15 cellular contexts compared by ENCODE assay signal in genomic region chr11:63826471-63827190, GRCh38. TPM values are rescaled to one million over a fixed set of nuclear protein-coding genes. Genes with fewer than 3 reads are reported as not detected.
DNase-seq lines count a peak whose midpoint lies in the region; ATAC-seq and TF ChIP-seq lines count a peak whose summit lies in the region.
"Had no signal": no experiment of that assay in that cellular context is flagged by ENCODE, and none has a peak within 500 bp of the region (broad histone marks: within the 10 kb centered on the region; RNA-seq: fewer than 3 reads in every experiment).

No MANE protein-coding gene starts in this region.

- no peak for DNase-seq in activated naive CD8-positive, alpha-beta T cell treated with anti-CD3 and anti-CD28 coated beads, Interleukin-2, amount 10 ng/mL, durations not matched to agents 7 days and 5 days
- no peak for DNase-seq in activated naive CD8-positive, alpha-beta T cell treated with anti-CD3 and anti-CD28 coated beads, Interleukin-2, amount 50 U/mL, for 24 hours
- DNase-seq in NCI-H69 (lab: John Stamatoyannopoulos, UW) (peak; percentile 27), endodermal cell (no peak), HCEC 1CT (no peak)
- no peak for DNase-seq in effector memory CD4-positive, alpha-beta T cell
- DNase-seq: C1 segment of cervical spinal cord, DMS153, EL, NCI-H510A treated with DMSO at 0.1 percent for 48 hours, SW 1271 had no signal

- no peaks in the 10 kb centered on the region for H3K27me3 ChIP-seq in endodermal cell (ENCODE audit: control insufficient read depth, insufficient read depth, low read length, poor library complexity, severe bottlenecking)
- no peaks in the 10 kb centered on the region for H3K27me3 ChIP-seq in effector memory CD4-positive, alpha-beta T cell (replicated peaks; ENCODE audit: control insufficient read depth, insufficient read depth, low read length, poor library complexity, severe bottlenecking)
- H3K27me3 ChIP-seq: SJSA1 had no signal

- H3K27ac Mint-ChIP-seq in activated naive CD8-positive, alpha-beta T cell treated with anti-CD3 and anti-CD28 coated beads, Interleukin-2, amount 10 ng/mL, durations not matched to agents 7 days and 5 days: peak overlapping the region; percentile 1
- no peak overlapping the region for H3K27ac Mint-ChIP-seq in activated naive CD8-positive, alpha-beta T cell treated with anti-CD3 and anti-CD28 coated beads, Interleukin-2, amount 50 U/mL, for 24 hours
- H3K27ac Mint-ChIP-seq in endodermal cell: peak overlapping the region; percentile 35

- H3K9ac ChIP-seq in endodermal cell (ENCODE audit: extremely low read depth, low read length, poor library complexity, severe bottlenecking): no peak overlapping the region

- no peaks in the 10 kb centered on the region for H3K27me3 Mint-ChIP-seq in activated naive CD8-positive, alpha-beta T cell treated with anti-CD3 and anti-CD28 coated beads, Interleukin-2, amount 10 ng/mL, durations not matched to agents 7 days and 5 days
- no peaks in the 10 kb centered on the region for H3K27me3 Mint-ChIP-seq in activated naive CD8-positive, alpha-beta T cell treated with anti-CD3 and anti-CD28 coated beads, Interleukin-2, amount 50 U/mL, for 24 hours
- H3K27me3 Mint-ChIP-seq in endodermal cell (ENCODE audit: insufficient read depth): no peaks in the 10 kb centered on the region

- no peak overlapping the region for H3K4me3 ChIP-seq in endodermal cell (ENCODE audit: low read length)
- H3K4me3 ChIP-seq in effector memory CD4-positive, alpha-beta T cell (ENCODE audit: insufficient read depth, low read depth, low read length, poor library complexity, severe bottlenecking): no peak overlapping the region
- H3K4me3 ChIP-seq: HAP-1, SJSA1 had no signal

- H3K36me3 Mint-ChIP-seq in activated naive CD8-positive, alpha-beta T cell treated with anti-CD3 and anti-CD28 coated beads, Interleukin-2, amount 10 ng/mL, durations not matched to agents 7 days and 5 days: peaks cover 20% of the 10 kb centered on the region
- peaks cover 20% of the 10 kb centered on the region for H3K36me3 Mint-ChIP-seq in activated naive CD8-positive, alpha-beta T cell treated with anti-CD3 and anti-CD28 coated beads, Interleukin-2, amount 50 U/mL, for 24 hours (ENCODE audit: low read depth)
- peaks cover 53% of the 10 kb centered on the region for H3K36me3 Mint-ChIP-seq in endodermal cell (ENCODE audit: low read depth)

- POLR2A ChIA-PET in activated naive CD8-positive, alpha-beta T cell treated with anti-CD3 and anti-CD28 coated beads, Interleukin-2, amount 10 ng/mL, durations not matched to agents 7 days and 5 days (lab: Charles Lee): interaction anchor here (0.9 kb wide), 1 partner anchor 126 kb away, joined by 3 read pairs; no protein-coding TSS in a partner anchor

- no peak for TF ChIP-seq CTCF in endodermal cell (conservative IDR thresholded peaks at IDR 0.05)

- H3K4me1 Mint-ChIP-seq in activated naive CD8-positive, alpha-beta T cell treated with anti-CD3 and anti-CD28 coated beads, Interleukin-2, amount 10 ng/mL, durations not matched to agents 7 days and 5 days: peaks cover 11% of the 10 kb centered on the region
- no peaks in the 10 kb centered on the region for H3K4me1 Mint-ChIP-seq in activated naive CD8-positive, alpha-beta T cell treated with anti-CD3 and anti-CD28 coated beads, Interleukin-2, amount 50 U/mL, for 24 hours
- H3K4me1 Mint-ChIP-seq in endodermal cell: no peaks in the 10 kb centered on the region

- no peaks in the 10 kb centered on the region for H3K9me3 Mint-ChIP-seq in activated naive CD8-positive, alpha-beta T cell treated with anti-CD3 and anti-CD28 coated beads, Interleukin-2, amount 10 ng/mL, durations not matched to agents 7 days and 5 days
- H3K9me3 Mint-ChIP-seq in activated naive CD8-positive, alpha-beta T cell treated with anti-CD3 and anti-CD28 coated beads, Interleukin-2, amount 50 U/mL, for 24 hours: no peaks in the 10 kb centered on the region
- no peaks in the 10 kb centered on the region for H3K9me3 Mint-ChIP-seq in endodermal cell

- no peak overlapping the region for H3K4me3 Mint-ChIP-seq in activated naive CD8-positive, alpha-beta T cell treated with anti-CD3 and anti-CD28 coated beads, Interleukin-2, amount 10 ng/mL, durations not matched to agents 7 days and 5 days
- H3K4me3 Mint-ChIP-seq in activated naive CD8-positive, alpha-beta T cell treated with anti-CD3 and anti-CD28 coated beads, Interleukin-2, amount 50 U/mL, for 24 hours: no peak overlapping the region
- H3K4me3 Mint-ChIP-seq in endodermal cell: no peak overlapping the region

- WGBS in endodermal cell (ENCODE audit: insufficient coverage in 1 of 2, insufficient read length in 1 of 2), 2 experiments: 92 to 93% methylated on average over 11 to 17 of the region's 17 CpGs

- H3K9me3 ChIP-seq in endodermal cell (ENCODE audit: control insufficient read depth, low read length): no peaks in the 10 kb centered on the region
- H3K9me3 ChIP-seq in effector memory CD4-positive, alpha-beta T cell (ENCODE audit: control insufficient read depth, low read length): no peaks in the 10 kb centered on the region
- H3K9me3 ChIP-seq: HAP-1, SJSA1 had no signal

- ATAC-seq in activated naive CD8-positive, alpha-beta T cell treated with anti-CD3 and anti-CD28 coated beads, Interleukin-2, amount 10 ng/mL, durations not matched to agents 7 days and 5 days (ENCODE audit: low read depth): no peak
- ATAC-seq in activated naive CD8-positive, alpha-beta T cell treated with anti-CD3 and anti-CD28 coated beads, Interleukin-2, amount 50 U/mL, for 24 hours: no peak
- ATAC-seq in HG02798 (IDR thresholded peaks at IDR 0.05; ENCODE audit: poor library complexity, unreplicated experiment) (no peak), GM18867 (IDR thresholded peaks at IDR 0.05; ENCODE audit: unreplicated experiment) (no peak)

- no peak overlapping the region for H3K27ac ChIP-seq in endodermal cell (ENCODE audit: low read depth, low read length)
- no peak overlapping the region for H3K27ac ChIP-seq in effector memory CD4-positive, alpha-beta T cell (ENCODE audit: insufficient read depth, low read length, poor library complexity, severe bottlenecking)
- H3K27ac ChIP-seq: SJSA1 had no signal

- H3K4me1 ChIP-seq in endodermal cell (ENCODE audit: control insufficient read depth, insufficient read depth, low read length): no peaks in the 10 kb centered on the region
- no peaks in the 10 kb centered on the region for H3K4me1 ChIP-seq in effector memory CD4-positive, alpha-beta T cell (ENCODE audit: control insufficient read depth, insufficient read depth, low read length, poor library complexity, severe bottlenecking)
- H3K4me1 ChIP-seq: HAP-1 had no signal

- H3K36me3 ChIP-seq in endodermal cell (ENCODE audit: control insufficient read depth, insufficient read depth, low read length): peaks cover 48% of the 10 kb centered on the region
- H3K36me3 ChIP-seq in effector memory CD4-positive, alpha-beta T cell (ENCODE audit: control insufficient read depth, insufficient read depth, low read length): peaks cover 14% of the 10 kb centered on the region

RNA-seq across cellular contexts. Expression of gene MARK2, which starts 12.3 kb away (rescaled TPM):
- total RNA-seq in activated naive CD8-positive, alpha-beta T cell treated with anti-CD3 and anti-CD28 coated beads, Interleukin-2, amount 10 ng/mL, durations not matched to agents 7 days and 5 days: 10 to 100 TPM; 60.6 to 62.3 TPM
- 10 to 100 TPM; 39.7 to 39.8 TPM for total RNA-seq in endodermal cell
- polyA plus RNA-seq in endodermal cell (2013, experiment 1 of 2): 26.6 TPM
- polyA plus RNA-seq in endodermal cell (2013, experiment 2 of 2): 27.3 TPM

RNA-seq across cellular contexts. Expression of gene SPINDOC, which starts 13.4 kb away (rescaled TPM):
- 10 to 100 TPM; 35.1 to 35.2 TPM for total RNA-seq in activated naive CD8-positive, alpha-beta T cell treated with anti-CD3 and anti-CD28 coated beads, Interleukin-2, amount 10 ng/mL, durations not matched to agents 7 days and 5 days
- 100 to 1,000 TPM in 1 of 2 donors, 10 to 100 TPM in 1; 96.1 to 103 TPM for total RNA-seq in endodermal cell
- 59.8 TPM for polyA plus RNA-seq in endodermal cell (2013, experiment 1 of 2)
- polyA plus RNA-seq in endodermal cell (2013, experiment 2 of 2): 60.2 TPM

RNA-seq across cellular contexts. Expression of gene ZFTA, which starts 58.1 kb away (rescaled TPM):
- total RNA-seq in activated naive CD8-positive, alpha-beta T cell treated with anti-CD3 and anti-CD28 coated beads, Interleukin-2, amount 10 ng/mL, durations not matched to agents 7 days and 5 days: 1 to 10 TPM; 4.7 to 5.0 TPM
- total RNA-seq in endodermal cell: 10 to 100 TPM; 31.9 to 38.0 TPM
- polyA plus RNA-seq in endodermal cell (2013, experiment 1 of 2): 40.9 TPM
- 38.5 TPM for polyA plus RNA-seq in endodermal cell (2013, experiment 2 of 2)

Comparison
In these comparisons a context has a peak if more than half of its experiments do, and no peak if none do; other contexts are left out.
1. RNA of gene ZFTA, which starts 58.1 kb away (total RNA-seq): 31.9 to 38.0 TPM in endodermal cell; 4.7 to 5.0 TPM in activated naive CD8-positive, alpha-beta T cell treated with anti-CD3 and anti-CD28 coated beads, Interleukin-2, amount 10 ng/mL, durations not matched to agents 7 days and 5 days; every median in the first group is over 4 times any median in the second.